Comparison of ENCODE assay signal across 22 cellular contexts in the genomic region with DNA sequence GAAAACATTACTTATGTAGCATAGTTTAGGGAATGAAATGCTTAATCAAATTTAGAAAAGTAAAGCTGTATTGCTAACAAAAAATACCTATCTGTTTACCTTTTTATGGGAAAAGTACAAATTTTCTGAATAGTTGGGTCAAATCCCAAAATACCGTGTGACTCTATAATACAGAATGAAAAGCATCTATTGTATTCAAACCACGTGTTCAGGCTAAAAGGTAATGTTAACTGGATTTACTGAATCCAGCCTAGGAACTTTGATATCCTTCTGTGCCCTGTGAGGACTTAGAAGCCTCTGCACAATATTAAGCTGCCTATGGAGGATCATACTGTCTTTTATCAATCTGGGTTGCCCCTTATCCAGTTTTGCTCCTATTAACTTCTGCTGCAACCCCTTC.
"Had no signal": no experiment of that assay in that cellular context is flagged by ENCODE, and none has a peak within 500 bp of the region (broad histone marks: within the 10 kb centered on the region; RNA-seq: fewer than 3 reads in every experiment).

No MANE protein-coding gene starts in this region.

- DNase-seq: dorsolateral prefrontal cortex; effector CD4-positive, alpha-beta T cell; left ventricle myocardium superior; lower lobe of right lung; natural killer cell; occipital lobe; pancreas; stimulated activated CD4-positive, alpha-beta T cell treated with anti-CD3 and anti-CD28 coated beads, Interleukin-12 subunit alpha, Interleukin-12 subunit beta, amount 100 ng/mL, for 4 hours; stimulated activated CD4-positive, alpha-beta T cell treated with anti-CD3 and anti-CD28 coated beads, Interleukin-1b, Interleukin-23, amount 100 ng/mL, for 48 hours; stimulated activated CD4-positive, alpha-beta T cell treated with anti-CD3 and anti-CD28 coated beads, Interleukin-4, amount 100 ng/mL, for 1 hour; stimulated activated CD8-positive, alpha-beta memory T cell treated with anti-CD3 and anti-CD28 coated beads, Interleukin-4, amount 100 ng/mL, for 48 hours; stimulated activated naive CD4-positive, alpha-beta T cell; stimulated activated naive CD8-positive, alpha-beta T cell treated with anti-CD3 and anti-CD28 coated beads, Interleukin-15, amount 100 ng/mL, for 72 hours; thyroid gland had no signal

- H3K36me3 ChIP-seq: lower lobe of right lung, pancreas, right atrium auricular region, thyroid gland, vagina had no signal

- H3K36me3 Mint-ChIP-seq: natural killer cell had no signal

- H3K27ac Mint-ChIP-seq: memory B cell; natural killer cell; progenitor cell of endocrine pancreas; stimulated activated naive CD8-positive, alpha-beta T cell treated with anti-CD3 and anti-CD28 coated beads, Interleukin-15, amount 100 ng/mL, for 72 hours had no signal

- ATAC-seq: left ventricle myocardium superior; lower lobe of right lung; natural killer cell; sciatic nerve; stimulated activated naive CD8-positive, alpha-beta T cell treated with anti-CD3 and anti-CD28 coated beads, Interleukin-15, amount 100 ng/mL, for 72 hours had no signal

- H3K27me3 ChIP-seq: dorsolateral prefrontal cortex, pancreas, right atrium auricular region, thyroid gland, vagina had no signal

- H3K4me1 ChIP-seq: lower lobe of right lung, right atrium auricular region, thyroid gland, vagina had no signal

- H3K27me3 Mint-ChIP-seq: memory B cell; progenitor cell of endocrine pancreas; stimulated activated naive CD8-positive, alpha-beta T cell treated with anti-CD3 and anti-CD28 coated beads, Interleukin-15, amount 100 ng/mL, for 72 hours had no signal

- H3K4me3 ChIP-seq: dorsolateral prefrontal cortex, lower lobe of right lung, pancreas, right atrium auricular region, smooth muscle cell, thyroid gland, vagina had no signal

- FAIRE-seq: frontal cortex, keratinocyte, pancreas had no signal

- H3K9me3 ChIP-seq: lower lobe of right lung, pancreas, right atrium auricular region, thyroid gland, vagina had no signal

- H3K27ac ChIP-seq: lower lobe of right lung, right atrium auricular region, thyroid gland, vagina had no signal

- H3K4me2 ChIP-seq: smooth muscle cell had no signal

- H3K9me3 Mint-ChIP-seq: memory B cell; natural killer cell; stimulated activated naive CD8-positive, alpha-beta T cell treated with anti-CD3 and anti-CD28 coated beads, Interleukin-15, amount 100 ng/mL, for 72 hours had no signal

- H3K4me3 Mint-ChIP-seq: memory B cell; natural killer cell; stimulated activated naive CD8-positive, alpha-beta T cell treated with anti-CD3 and anti-CD28 coated beads, Interleukin-15, amount 100 ng/mL, for 72 hours had no signal

- H3K4me1 Mint-ChIP-seq: memory B cell, natural killer cell had no signal
